In genomic region chr16:66996983-66997358, GRCh38 we compare ENCODE assay signal across 1 cellular context.
TF ChIP-seq lines count a peak whose summit lies in the region.

No MANE protein-coding gene starts in this region.

TF ChIP-seq in HepG2, 621 proteins besides CTCF, POLR2A, EP300 and RAD21:
- TF ChIP-seq MAF1 (CRISPR knock-in tag; IDR thresholded peaks at IDR 0.05; ENCODE audit: borderline replicate concordance) (no peak), ATAD3A (CRISPR knock-in tag; IDR thresholded peaks at IDR 0.05) (no peak), ZNF136 (CRISPR knock-in tag; IDR thresholded peaks at IDR 0.05; ENCODE audit: low read depth) (no peak), ELK4 (CRISPR knock-in tag; IDR thresholded peaks at IDR 0.05; ENCODE audit: borderline replicate concordance) (no peak), MZF1 (CRISPR knock-in tag; IDR thresholded peaks at IDR 0.05; ENCODE audit: borderline replicate concordance) (no peak), FOXP4 (CRISPR knock-in tag; IDR thresholded peaks at IDR 0.05) (no peak)
TF ChIP-seq in HepG2: peak in this region for 0.
